Comparison of ENCODE assay signal across 8 cellular contexts in genomic region chr17:11986939-11987329, GRCh38. TPM values are rescaled to one million over a fixed set of nuclear protein-coding genes. Genes with fewer than 3 reads are reported as not detected.
DNase-seq lines count a peak whose midpoint lies in the region; ATAC-seq and TF ChIP-seq lines count a peak whose summit lies in the region.

No MANE protein-coding gene starts in this region.

- H4K20me1 ChIP-seq in MM.1S (ENCODE audit: insufficient read depth, low read length): no peaks in the 10 kb centered on the region

- 0 out of 2 replicates have a peak overlapping the region, but pooled peaks have one; percentile 7 for H2AFZ ChIP-seq in MM.1S (ENCODE audit: low read length)

- H3K4me1 ChIP-seq in MM.1S (ENCODE audit: low read length): peaks cover 5% of the 10 kb centered on the region; the same call in 1 of the 2 replicates
- no peaks in the 10 kb centered on the region for H3K4me1 ChIP-seq in breast epithelium

- no peak overlapping the region for H3K9ac ChIP-seq in MM.1S (ENCODE audit: low read length)

- H3K4me3 ChIP-seq in MM.1S (ENCODE audit: low read length) (no peak overlapping the region), breast epithelium (no peak overlapping the region)

- no peak for TF ChIP-seq POLR2A in breast epithelium (IDR thresholded peaks at IDR 0.05)

- H3K36me3 ChIP-seq in MM.1S (replicated peaks; ENCODE audit: insufficient read depth, low read length) (no peaks in the 10 kb centered on the region), breast epithelium (no peaks in the 10 kb centered on the region)

- no peaks in the 10 kb centered on the region for H3K79me2 ChIP-seq in MM.1S (ENCODE audit: low read length)

- H3K4me2 ChIP-seq in MM.1S (ENCODE audit: low read depth, low read length): no peak overlapping the region

- H3K27me3 ChIP-seq in MM.1S (replicated peaks; ENCODE audit: insufficient read depth, low read length) (no peaks in the 10 kb centered on the region), breast epithelium (no peaks in the 10 kb centered on the region)

- H3F3A ChIP-seq in MM.1S (ENCODE audit: insufficient read depth, low read length): no peaks in the 10 kb centered on the region

- peak; percentile 59 for DNase-seq in EL
- no peak for DNase-seq in MM.1S
- no peak for DNase-seq in breast epithelium (ENCODE audit: low spot score in 2 of 2)
- DNase-seq in left lobe of liver (ENCODE audit: low spot score): no peak
- DNase-seq in HK-2 (ENCODE audit: unreplicated experiment): no peak
- no peak for DNase-seq in left colon
- DNase-seq in activated gamma-delta T cell (lab: John Stamatoyannopoulos, UW): no peak
- DNase-seq in GM19238 (ENCODE audit: insufficient read length, low spot score): no peak

- TF ChIP-seq CTCF in MM.1S (IDR thresholded peaks at IDR 0.05; ENCODE audit: low read length) (peak; percentile 54), breast epithelium (IDR thresholded peaks at IDR 0.05) (peak in 2 of 3 donors; percentile 36 to 57)

- H3K9me2 ChIP-seq in MM.1S (replicated peaks; ENCODE audit: insufficient read depth, low read length): no peaks in the 10 kb centered on the region

- ATAC-seq in left lobe of liver (peak; percentile 83), left colon (no peak)

- H3K27ac ChIP-seq in MM.1S (ENCODE audit: low read length) (no peak overlapping the region), breast epithelium (no peak overlapping the region)

- intact Hi-C loops in breast epithelium (cut with DNase I; ENCODE audit: low total_unique reads): no loop called here
- intact Hi-C loops in left colon (cut with DNase I, micrococcal nuclease): loop anchor here in 1 of 2 donors (10.0 kb wide), 1 partner anchor 1112 kb away; no protein-coding TSS in a partner anchor

- no peaks in the 10 kb centered on the region for H3K9me3 ChIP-seq in MM.1S (replicated peaks; ENCODE audit: insufficient read depth, low read length)
- no peaks in the 10 kb centered on the region for H3K9me3 ChIP-seq in breast epithelium

RNA-seq across cellular contexts. Expression of gene ZNF18, which starts 10.3 kb away (rescaled TPM):
- 10 to 100 TPM in 2 of 3 donors, 1 to 10 TPM in 1; 7.5 to 11.6 (median 10.2) TPM for total RNA-seq in breast epithelium
- total RNA-seq in left lobe of liver: 5.3 TPM
- 1 to 10 TPM; 5.7 to 8.3 TPM for total RNA-seq in left colon

RNA-seq across cellular contexts. Expression of gene MAP2K4, which starts 33.7 kb away (rescaled TPM):
- total RNA-seq in breast epithelium: 10 to 100 TPM; 23.2 to 47.6 (median 38.7) TPM
- total RNA-seq in left lobe of liver: 12.7 TPM
- total RNA-seq in left colon: 10 to 100 TPM; 35.1 to 41.6 TPM
